ENCODE assay signal across 1 cellular context in the genomic region with DNA sequence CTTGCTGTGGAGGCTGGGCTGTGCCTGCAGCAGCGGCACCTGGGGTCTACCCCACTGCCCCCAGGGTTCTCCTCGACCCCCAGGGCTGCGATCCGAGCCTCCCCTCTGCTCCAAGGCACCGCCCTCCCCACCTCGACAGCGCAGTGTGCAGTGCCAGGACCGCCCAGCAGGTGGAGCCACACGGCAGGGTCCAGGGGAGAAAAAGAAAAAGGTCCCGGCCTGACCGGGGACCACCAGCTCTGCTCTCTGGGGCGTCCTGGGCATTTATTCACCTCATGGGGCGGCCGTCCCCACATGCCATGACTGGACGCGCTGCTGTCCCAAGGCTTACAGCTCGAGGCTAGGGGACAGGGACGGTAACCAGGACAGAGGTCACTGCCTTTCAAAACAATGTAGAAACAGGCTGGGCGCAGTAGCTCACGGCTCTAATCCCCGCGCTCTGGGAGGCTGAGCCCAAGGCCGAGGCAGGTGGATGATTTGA.
TF ChIP-seq lines count a peak whose summit lies in the region.

No MANE protein-coding gene starts in this region.

TF ChIP-seq in WTC11, 78 proteins besides CTCF, POLR2A, EP300 and RAD21 (continued from another document):
- TF ChIP-seq HMGXB4 (CRISPR knock-in tag; IDR thresholded peaks at IDR 0.05): 0 out of 2 replicates have a peak, but pooled peaks have one; percentile 25
